9 cellular contexts compared by ENCODE assay signal in genomic region chr1:155983191-155984023, GRCh38. TPM values are rescaled to one million over a fixed set of nuclear protein-coding genes. Genes with fewer than 3 reads are reported as not detected.
DNase-seq lines count a peak whose midpoint lies in the region; ATAC-seq and TF ChIP-seq lines count a peak whose summit lies in the region.
"Had no signal": no experiment of that assay in that cellular context is flagged by ENCODE, and none has a peak within 500 bp of the region (broad histone marks: within the 10 kb centered on the region; RNA-seq: fewer than 3 reads in every experiment).

No MANE protein-coding gene starts in this region.

- H3K4me3 ChIP-seq in SK-N-SH (ENCODE audit: low read depth in 2 of 2, low read length in 1 of 2): peak overlapping the region; percentile 2 to 35; a peak in 2 of 4 replicates
- peak overlapping the region; percentile 87 for H3K4me3 ChIP-seq in fibroblast of pulmonary artery (replicated peaks; ENCODE audit: low read depth, low read length)
- no peak overlapping the region for H3K4me3 ChIP-seq in parathyroid adenoma (ENCODE audit: low read depth, low read length)

- POLR2A ChIA-PET in SK-N-SH (lab: Yijun Ruan, JAX): interaction anchor here (0.5 to 1.5 kb wide), 3 partner anchors 13 to 49 kb away, joined by 3 to 6 read pairs (median 4); partner anchors contain the start of gene KHDC4

- CTCF ChIA-PET in SK-N-SH (lab: Yijun Ruan, JAX): interaction anchor here (1.5 to 6.5 kb wide), 3 partner anchors 45 to 83 kb away, joined by 3 to 41 read pairs (median 10); no protein-coding TSS in a partner anchor

- DNase-seq in DMS53 treated with DMSO at 0.1 percent for 48 hours (lab: John Stamatoyannopoulos, UW; ENCODE audit: unreplicated experiment) (peak; percentile 58), HS-5 (ENCODE audit: low read depth) (peak; percentile 99), SK-N-SH (no peak), fibroblast of pulmonary artery (ENCODE audit: low read depth) (peak; percentile 98), retina (no peak), GM20000 (ENCODE audit: low spot score) (no peak)

- no peaks in the 10 kb centered on the region for H4K20me1 ChIP-seq in SK-N-SH (ENCODE audit: insufficient read depth)

- H2AFZ ChIP-seq in SK-N-SH (ENCODE audit: low read depth) (no peak overlapping the region), parathyroid adenoma (peak overlapping the region; percentile 61)

- H3F3A ChIP-seq in SK-N-SH (replicated peaks; ENCODE audit: insufficient read depth): peaks cover 25% of the 10 kb centered on the region

- TF ChIP-seq EP300 in SK-N-SH (IDR thresholded peaks at IDR 0.05; ENCODE audit: borderline replicate concordance in 1 of 2, low read depth in 1 of 2, low read length in 1 of 2): peak in 1 of 2 experiments; percentile 58; a peak in 1 of 4 replicates

- WGBS in SK-N-SH (ENCODE audit: low lambda C conversion rate): 30% methylated on average over 4 of the region's 4 CpGs

- H3K79me2 ChIP-seq in SK-N-SH (ENCODE audit: insufficient read depth) (peaks cover 41% of the 10 kb centered on the region), parathyroid adenoma (no peaks in the 10 kb centered on the region)

- H3K27ac ChIP-seq in SK-N-SH (ENCODE audit: low read depth in 2 of 2, low read length in 1 of 2) (peak overlapping the region in 1 of 2 experiments; percentile 93; a peak in 2 of 4 replicates), parathyroid adenoma (peak overlapping the region; percentile 60)
- H3K27ac ChIP-seq: VCaP had no signal

- no peak for TF ChIP-seq RAD21 in SK-N-SH (IDR thresholded peaks at IDR 0.05; ENCODE audit: low read length)

- H3K4me1 ChIP-seq in SK-N-SH (ENCODE audit: control insufficient read depth in 1 of 2, insufficient read depth in 2 of 2, low read depth in 1 of 2, low read length in 1 of 2): peaks cover 10 to 47% of the 10 kb centered on the region in 2 experiments
- peaks cover 26% of the 10 kb centered on the region for H3K4me1 ChIP-seq in parathyroid adenoma

- H3K27me3 ChIP-seq in SK-N-SH (ENCODE audit: insufficient read depth): no peaks in the 10 kb centered on the region
- H3K27me3 ChIP-seq in parathyroid adenoma (ENCODE audit: control insufficient read depth, insufficient read depth, low read length): no peaks in the 10 kb centered on the region

- no peak for ATAC-seq in HG03378 (IDR thresholded peaks at IDR 0.05; ENCODE audit: unreplicated experiment)

- TF ChIP-seq CTCF in SK-N-SH (IDR thresholded peaks at IDR 0.05): peak; percentile 19
- TF ChIP-seq CTCF in fibroblast of pulmonary artery (IDR thresholded peaks at IDR 0.05; ENCODE audit: low read length, missing control alignments): peak; percentile 29
- TF ChIP-seq CTCF in parathyroid adenoma (IDR thresholded peaks at IDR 0.05): no peak
- no peak for TF ChIP-seq CTCF in GM20000 (IDR thresholded peaks at IDR 0.05; ENCODE audit: extremely low read depth, missing control alignments)

- no peaks in the 10 kb centered on the region for H3K36me3 ChIP-seq in SK-N-SH (replicated peaks in 1 of 2; ENCODE audit: control insufficient read depth in 1 of 2, insufficient read depth in 2 of 2, low read length in 1 of 2)
- H3K36me3 ChIP-seq in parathyroid adenoma (ENCODE audit: control insufficient read depth, insufficient read depth, low read length): no peaks in the 10 kb centered on the region

- H3K4me2 ChIP-seq in SK-N-SH: peak overlapping the region; percentile 88
- peak overlapping the region; percentile 64 for H3K4me2 ChIP-seq in parathyroid adenoma (ENCODE audit: low read length)

- H3K9me3 ChIP-seq in SK-N-SH: no peaks in the 10 kb centered on the region
- H3K9me3 ChIP-seq in parathyroid adenoma (ENCODE audit: control insufficient read depth, low read length): no peaks in the 10 kb centered on the region

- H3K9me2 ChIP-seq in SK-N-SH: no peaks in the 10 kb centered on the region

- H3K9ac ChIP-seq in SK-N-SH (peak overlapping the region; percentile 58; the same call in 1 of the 2 replicates), parathyroid adenoma (no peak overlapping the region)

TF ChIP-seq in SK-N-SH, 30 proteins besides CTCF, POLR2A, EP300 and RAD21:
- no peak for TF ChIP-seq MXI1 (IDR thresholded peaks at IDR 0.05; ENCODE audit: low read depth, low read length)
- peak; percentile 45; the same call in 1 of the 2 replicates for TF ChIP-seq FOSL2 (IDR thresholded peaks at IDR 0.05; ENCODE audit: borderline replicate concordance, low read depth)
- no peak for TF ChIP-seq NRF1 (IDR thresholded peaks at IDR 0.05; ENCODE audit: low read depth, low read length)
- TF ChIP-seq TCF12 (IDR thresholded peaks at IDR 0.05): peak; percentile 52
- no peak for TF ChIP-seq SIN3A (IDR thresholded peaks at IDR 0.05; ENCODE audit: borderline replicate concordance, low read depth, low read length)
- TF ChIP-seq, protein P1, sequence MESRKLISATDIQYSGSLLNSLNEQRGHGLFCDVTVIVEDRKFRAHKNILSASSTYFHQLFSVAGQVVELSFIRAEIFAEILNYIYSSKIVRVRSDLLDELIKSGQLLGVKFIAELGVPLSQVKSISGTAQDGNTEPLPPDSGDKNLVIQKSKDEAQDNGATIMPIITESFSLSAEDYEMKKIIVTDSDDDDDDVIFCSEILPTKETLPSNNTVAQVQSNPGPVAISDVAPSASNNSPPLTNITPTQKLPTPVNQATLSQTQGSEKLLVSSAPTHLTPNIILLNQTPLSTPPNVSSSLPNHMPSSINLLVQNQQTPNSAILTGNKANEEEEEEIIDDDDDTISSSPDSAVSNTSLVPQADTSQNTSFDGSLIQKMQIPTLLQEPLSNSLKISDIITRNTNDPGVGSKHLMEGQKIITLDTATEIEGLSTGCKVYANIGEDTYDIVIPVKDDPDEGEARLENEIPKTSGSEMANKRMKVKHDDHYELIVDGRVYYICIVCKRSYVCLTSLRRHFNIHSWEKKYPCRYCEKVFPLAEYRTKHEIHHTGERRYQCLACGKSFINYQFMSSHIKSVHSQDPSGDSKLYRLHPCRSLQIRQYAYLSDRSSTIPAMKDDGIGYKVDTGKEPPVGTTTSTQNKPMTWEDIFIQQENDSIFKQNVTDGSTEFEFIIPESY (IDR thresholded peaks at IDR 0.05; ENCODE audit: borderline replicate concordance, low read depth): no peak
- TF ChIP-seq FOXJ3 (CRISPR knock-in tag; IDR thresholded peaks at IDR 0.05): no peak
- TF ChIP-seq MAX (IDR thresholded peaks at IDR 0.05; ENCODE audit: low read depth): peak; percentile 76
- TF ChIP-seq RXRA (IDR thresholded peaks at IDR 0.05; ENCODE audit: borderline replicate concordance, low read depth): peak; percentile 32; the same call in 1 of the 2 replicates
- TF ChIP-seq TAF1 (IDR thresholded peaks at IDR 0.05; ENCODE audit: borderline replicate concordance, low read depth, low read length): peak; percentile 42; the same call in 1 of the 2 replicates
- TF ChIP-seq EZH2phosphoT487 (IDR thresholded peaks at IDR 0.05; ENCODE audit: borderline replicate concordance, low read depth): no peak
- TF ChIP-seq NFIC (IDR thresholded peaks at IDR 0.05; ENCODE audit: borderline replicate concordance): peak; percentile 85
- TF ChIP-seq, protein P2, sequence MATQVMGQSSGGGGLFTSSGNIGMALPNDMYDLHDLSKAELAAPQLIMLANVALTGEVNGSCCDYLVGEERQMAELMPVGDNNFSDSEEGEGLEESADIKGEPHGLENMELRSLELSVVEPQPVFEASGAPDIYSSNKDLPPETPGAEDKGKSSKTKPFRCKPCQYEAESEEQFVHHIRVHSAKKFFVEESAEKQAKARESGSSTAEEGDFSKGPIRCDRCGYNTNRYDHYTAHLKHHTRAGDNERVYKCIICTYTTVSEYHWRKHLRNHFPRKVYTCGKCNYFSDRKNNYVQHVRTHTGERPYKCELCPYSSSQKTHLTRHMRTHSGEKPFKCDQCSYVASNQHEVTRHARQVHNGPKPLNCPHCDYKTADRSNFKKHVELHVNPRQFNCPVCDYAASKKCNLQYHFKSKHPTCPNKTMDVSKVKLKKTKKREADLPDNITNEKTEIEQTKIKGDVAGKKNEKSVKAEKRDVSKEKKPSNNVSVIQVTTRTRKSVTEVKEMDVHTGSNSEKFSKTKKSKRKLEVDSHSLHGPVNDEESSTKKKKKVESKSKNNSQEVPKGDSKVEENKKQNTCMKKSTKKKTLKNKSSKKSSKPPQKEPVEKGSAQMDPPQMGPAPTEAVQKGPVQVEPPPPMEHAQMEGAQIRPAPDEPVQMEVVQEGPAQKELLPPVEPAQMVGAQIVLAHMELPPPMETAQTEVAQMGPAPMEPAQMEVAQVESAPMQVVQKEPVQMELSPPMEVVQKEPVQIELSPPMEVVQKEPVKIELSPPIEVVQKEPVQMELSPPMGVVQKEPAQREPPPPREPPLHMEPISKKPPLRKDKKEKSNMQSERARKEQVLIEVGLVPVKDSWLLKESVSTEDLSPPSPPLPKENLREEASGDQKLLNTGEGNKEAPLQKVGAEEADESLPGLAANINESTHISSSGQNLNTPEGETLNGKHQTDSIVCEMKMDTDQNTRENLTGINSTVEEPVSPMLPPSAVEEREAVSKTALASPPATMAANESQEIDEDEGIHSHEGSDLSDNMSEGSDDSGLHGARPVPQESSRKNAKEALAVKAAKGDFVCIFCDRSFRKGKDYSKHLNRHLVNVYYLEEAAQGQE (IDR thresholded peaks at IDR 0.05; ENCODE audit: low read depth, low read length): 0 out of 2 replicates have a peak, but pooled peaks have one; percentile 61
- TF ChIP-seq TEAD4 (IDR thresholded peaks at IDR 0.05; ENCODE audit: borderline replicate concordance, insufficient read depth): 0 out of 2 replicates have a peak, but pooled peaks have one; percentile 22
- TF ChIP-seq POLR2AphosphoS5 (IDR thresholded peaks at IDR 0.05; ENCODE audit: low read depth, low read length): peak; percentile 48; the same call in 1 of the 2 replicates
- 0 out of 2 replicates have a peak, but pooled peaks have one; percentile 23 for TF ChIP-seq GABPA (IDR thresholded peaks at IDR 0.05; ENCODE audit: low read depth)
- TF ChIP-seq FOXM1 (IDR thresholded peaks at IDR 0.05; ENCODE audit: low read depth): no peak

RNA-seq across cellular contexts. Expression of gene ARHGEF2, which starts 5.1 kb away (rescaled TPM):
- 32.4 and 50.8 TPM in 2 replicates for polyA plus RNA-seq in SK-N-SH (2012; rRNA removed)
- polyA plus RNA-seq in SK-N-SH (2012; cell fraction: cytosol; rRNA removed): 36.5 and 37.6 TPM in 2 replicates
- polyA plus RNA-seq in SK-N-SH (2012; cell fraction: nucleus; rRNA removed): 165 and 188 TPM in 2 replicates

RNA-seq across cellular contexts. Expression of gene SSR2, which starts 37.3 kb away (rescaled TPM):
- polyA plus RNA-seq in SK-N-SH (2012; rRNA removed): 1,136 and 1,763 TPM in 2 replicates
- polyA plus RNA-seq in SK-N-SH (2012; cell fraction: cytosol; rRNA removed): 1,047 and 1,419 TPM in 2 replicates
- polyA plus RNA-seq in SK-N-SH (2012; cell fraction: nucleus; rRNA removed): 443 and 564 TPM in 2 replicates

RNA-seq across cellular contexts. Expression of gene RXFP4, which starts 42.0 kb away (rescaled TPM):
- not detected in 2 replicates for polyA plus RNA-seq in SK-N-SH (2012; rRNA removed)
- not detected in 2 replicates for polyA plus RNA-seq in SK-N-SH (2012; cell fraction: cytosol; rRNA removed)
- polyA plus RNA-seq in SK-N-SH (2012; cell fraction: nucleus; rRNA removed): not detected in 2 replicates

RNA-seq across cellular contexts. Expression of gene KHDC4, which starts 49.2 kb away (rescaled TPM):
- polyA plus RNA-seq in SK-N-SH (2012; rRNA removed): 43.1 and 94.4 TPM in 2 replicates
- 24.6 and 27.2 TPM in 2 replicates for polyA plus RNA-seq in SK-N-SH (2012; cell fraction: cytosol; rRNA removed)
- 176 and 362 TPM in 2 replicates for polyA plus RNA-seq in SK-N-SH (2012; cell fraction: nucleus; rRNA removed)

Comparison
In these comparisons a context has a peak if more than half of its experiments do, and no peak if none do; other contexts are left out.
1. DNase-seq: peak in DMS53 treated with DMSO at 0.1 percent for 48 hours (single experiment), HS-5 (single experiment) and fibroblast of pulmonary artery (single experiment); none in SK-N-SH (single experiment), retina (single experiment) and GM20000 (single experiment).
2. CTCF ChIP-seq: peak in SK-N-SH (single experiment) and fibroblast of pulmonary artery (single experiment); none in parathyroid adenoma (single experiment) and GM20000 (single experiment).